ENCODE assay signal across 12 cellular contexts in genomic region chr18:49959176-49959575, GRCh38.
DNase-seq lines count a peak whose midpoint lies in the region; ATAC-seq and TF ChIP-seq lines count a peak whose summit lies in the region.
"Had no signal": no experiment of that assay in that cellular context is flagged by ENCODE, and none has a peak within 500 bp of the region (broad histone marks: within the 10 kb centered on the region; RNA-seq: fewer than 3 reads in every experiment).

No MANE protein-coding gene starts in this region.

- H3K27ac Mint-ChIP-seq in activated CD4-positive, alpha-beta T cell treated with anti-CD3 and anti-CD28 coated beads, Interleukin-2, amount 10 ng/mL, durations not matched to agents 24 days and 14 days, result no peak overlapping the region
- peak overlapping the region in 1 of 9 donors; percentile 15 for H3K27ac Mint-ChIP-seq in naive thymus-derived CD4-positive, alpha-beta T cell

- POLR2A ChIA-PET in naive thymus-derived CD4-positive, alpha-beta T cell (lab: Charles Lee), result no interaction called here

- intact Hi-C loops in activated CD4-positive, alpha-beta T cell treated with anti-CD3 and anti-CD28 coated beads, Interleukin-2, amount 10 ng/mL, durations not matched to agents 24 days and 14 days (cut with micrococcal nuclease), result no loop called here
- intact Hi-C loops in naive thymus-derived CD4-positive, alpha-beta T cell (cut with micrococcal nuclease), result no loop called here
- intact Hi-C loops in heart left ventricle (cut with DNase I), result no loop called here

- H3K4me3 Mint-ChIP-seq in activated CD4-positive, alpha-beta T cell treated with anti-CD3 and anti-CD28 coated beads, Interleukin-2, amount 10 ng/mL, durations not matched to agents 24 days and 14 days, result no peak overlapping the region
- H3K4me3 Mint-ChIP-seq in naive thymus-derived CD4-positive, alpha-beta T cell, result peak overlapping the region in 3 of 10 donors; percentile 0 to 31 (median 11)

- ATAC-seq in GM19452 (IDR thresholded peaks at IDR 0.05; ENCODE audit: unreplicated experiment), result peak; percentile 88
- ATAC-seq in HG03175 (IDR thresholded peaks at IDR 0.05; ENCODE audit: unreplicated experiment), result peak; percentile 92
- peak; percentile 26 for ATAC-seq in naive thymus-derived CD4-positive, alpha-beta T cell
- no peak for ATAC-seq in heart left ventricle
- ATAC-seq: psoas muscle had no signal

- TF ChIP-seq POLR2A in heart left ventricle (IDR thresholded peaks at IDR 0.05), result no peak

- 50 to 82% (median 72%) methylated on average over 5 of the region's 5 CpGs for WGBS in heart left ventricle, 4 donors

- TF ChIP-seq CTCF in heart left ventricle (IDR thresholded peaks at IDR 0.05), result no peak

- DNase-seq in activated CD4-positive, alpha-beta T cell treated with anti-CD3 and anti-CD28 coated beads, Interleukin-2, amount 10 ng/mL, durations not matched to agents 24 days and 14 days, result peak; percentile 64
- DNase-seq in activated CD4-positive, alpha-beta T cell treated with anti-CD3 and anti-CD28 coated beads for 1 hour, result no peak
- no peak for DNase-seq in naive thymus-derived CD4-positive, alpha-beta T cell
- no peak for DNase-seq in heart left ventricle
- DNase-seq in central memory CD4-positive, alpha-beta T cell, result no peak
- no peak for DNase-seq in AG08396 (ENCODE audit: low spot score)
- DNase-seq: Karpas-422, psoas muscle, trophoblast cell had no signal

- peaks cover 0 to 3% of the 10 kb centered on the region in 2 donors for H3K27me3 ChIP-seq in naive thymus-derived CD4-positive, alpha-beta T cell (ENCODE audit: control insufficient read depth in 2 of 2, insufficient read depth in 2 of 2, low read length in 2 of 2)
- H3K27me3 ChIP-seq in heart left ventricle, result peaks cover 0 to 7% (median 0%) of the 10 kb centered on the region in 9 donors
- H3K27me3 ChIP-seq: hepatocyte had no signal

- peaks cover 19% of the 10 kb centered on the region for H3K4me1 Mint-ChIP-seq in activated CD4-positive, alpha-beta T cell treated with anti-CD3 and anti-CD28 coated beads, Interleukin-2, amount 10 ng/mL, durations not matched to agents 24 days and 14 days
- H3K4me1 Mint-ChIP-seq in naive thymus-derived CD4-positive, alpha-beta T cell, result peaks cover 27 to 37% (median 36%) of the 10 kb centered on the region in 7 donors

- H3K36me3 ChIP-seq in naive thymus-derived CD4-positive, alpha-beta T cell (ENCODE audit: control insufficient read depth in 2 of 3, insufficient read depth in 3 of 3, low read length in 3 of 3), result no peaks in the 10 kb centered on the region
- no peaks in the 10 kb centered on the region for H3K36me3 ChIP-seq in heart left ventricle

- no peak overlapping the region for H3K4me3 ChIP-seq in naive thymus-derived CD4-positive, alpha-beta T cell (ENCODE audit: low read length)
- H3K4me3 ChIP-seq in heart left ventricle, result no peak overlapping the region
- H3K4me3 ChIP-seq: hepatocyte, psoas muscle had no signal

- H3K4me1 ChIP-seq in naive thymus-derived CD4-positive, alpha-beta T cell (ENCODE audit: control insufficient read depth in 2 of 2, insufficient read depth in 2 of 2, low read length in 2 of 2), result peaks cover 9 to 22% of the 10 kb centered on the region in 2 donors
- H3K4me1 ChIP-seq in heart left ventricle, result no peaks in the 10 kb centered on the region
- H3K4me1 ChIP-seq: psoas muscle had no signal

- H3K36me3 Mint-ChIP-seq in activated CD4-positive, alpha-beta T cell treated with anti-CD3 and anti-CD28 coated beads, Interleukin-2, amount 10 ng/mL, durations not matched to agents 24 days and 14 days (ENCODE audit: low read depth), result no peaks in the 10 kb centered on the region
- H3K36me3 Mint-ChIP-seq in naive thymus-derived CD4-positive, alpha-beta T cell, result no peaks in the 10 kb centered on the region

- no peaks in the 10 kb centered on the region for H3K9me3 ChIP-seq in naive thymus-derived CD4-positive, alpha-beta T cell (ENCODE audit: control insufficient read depth in 2 of 3, low read length in 3 of 3)
- no peaks in the 10 kb centered on the region for H3K9me3 ChIP-seq in heart left ventricle
- H3K9me3 ChIP-seq: psoas muscle had no signal

- CTCF ChIA-PET in naive thymus-derived CD4-positive, alpha-beta T cell (lab: Charles Lee), result no interaction called here

- no peak overlapping the region for H3K27ac ChIP-seq in naive thymus-derived CD4-positive, alpha-beta T cell (ENCODE audit: low read depth, low read length)
- H3K27ac ChIP-seq in heart left ventricle, result no peak overlapping the region
- H3K27ac ChIP-seq: hepatocyte, psoas muscle had no signal

- H3K9me3 Mint-ChIP-seq in activated CD4-positive, alpha-beta T cell treated with anti-CD3 and anti-CD28 coated beads, Interleukin-2, amount 10 ng/mL, durations not matched to agents 24 days and 14 days, result no peaks in the 10 kb centered on the region
- H3K9me3 Mint-ChIP-seq in naive thymus-derived CD4-positive, alpha-beta T cell, result peaks cover 0 to 3% (median 0%) of the 10 kb centered on the region in 11 donors

- peaks cover 17% of the 10 kb centered on the region for H3K27me3 Mint-ChIP-seq in activated CD4-positive, alpha-beta T cell treated with anti-CD3 and anti-CD28 coated beads, Interleukin-2, amount 10 ng/mL, durations not matched to agents 24 days and 14 days
- H3K27me3 Mint-ChIP-seq in naive thymus-derived CD4-positive, alpha-beta T cell, result peaks cover 0 to 19% (median 16%) of the 10 kb centered on the region in 5 donors

Comparison
In these comparisons a context has a peak if more than half of its experiments do, and no peak if none do; other contexts are left out.
1. ATAC-seq: peak in GM19452 (single experiment), HG03175 (single experiment) and naive thymus-derived CD4-positive, alpha-beta T cell (single experiment); none in heart left ventricle (0 of 4).